8 cellular contexts compared by ENCODE assay signal in the genomic region with DNA sequence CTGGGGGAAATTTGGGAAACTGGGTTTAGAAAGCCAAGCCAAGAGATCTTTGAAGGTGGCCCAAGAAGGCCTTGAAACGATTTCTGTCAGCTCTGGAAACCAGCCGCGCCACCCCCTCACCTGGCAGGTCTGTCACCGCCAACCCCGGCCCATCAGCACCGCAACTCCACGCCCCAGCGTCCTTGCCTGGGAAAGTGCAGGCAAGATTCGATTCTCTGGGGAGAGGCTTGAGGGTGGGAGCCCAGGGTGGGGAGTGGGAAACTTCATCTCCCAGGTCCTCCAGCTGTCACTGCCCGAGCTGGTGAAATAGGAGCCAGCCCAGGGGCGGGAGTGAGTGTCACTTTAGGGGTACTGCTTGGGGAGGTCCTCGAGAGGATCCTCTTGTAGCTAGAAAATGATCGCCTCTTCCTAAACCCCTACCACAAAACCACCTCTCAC. TPM values are rescaled to one million over a fixed set of nuclear protein-coding genes. Genes with fewer than 3 reads are reported as not detected.
A peak's percentile ranks its signal among the peaks of the same experiment; 100 is the strongest.
DNase-seq lines count a peak whose midpoint lies in the region; ATAC-seq and TF ChIP-seq lines count a peak whose summit lies in the region.

No MANE protein-coding gene starts in this region.

- CTCF ChIA-PET in activated B cell treated with CpG ODN at 0.5 μM for 24 hours (lab: Charles Lee), result interaction anchor here (1.9 kb wide), 1 partner anchor 29 kb away, joined by 6 read pairs; no protein-coding TSS in a partner anchor

- H3K27me3 Mint-ChIP-seq in activated B cell treated with CpG ODN at 0.5 μM for 24 hours, result peaks cover 8% of the 10 kb centered on the region

- no peaks in the 10 kb centered on the region for H3K36me3 ChIP-seq in right atrium auricular region

- H3K4me3 Mint-ChIP-seq in activated B cell treated with CpG ODN at 0.5 μM for 24 hours, result peak overlapping the region; percentile 80
- peak overlapping the region; percentile 72 for H3K4me3 Mint-ChIP-seq in stimulated activated effector memory CD8-positive, alpha-beta T cell treated with anti-CD3 and anti-CD28 coated beads, Interleukin-12 subunit alpha, Interleukin-12 subunit beta, amount 100 ng/mL, for 72 hours

- H3K36me3 Mint-ChIP-seq in activated B cell treated with CpG ODN at 0.5 μM for 24 hours (ENCODE audit: low read depth), result no peaks in the 10 kb centered on the region
- H3K36me3 Mint-ChIP-seq in stimulated activated effector memory CD8-positive, alpha-beta T cell treated with anti-CD3 and anti-CD28 coated beads, Interleukin-12 subunit alpha, Interleukin-12 subunit beta, amount 100 ng/mL, for 72 hours, result no peaks in the 10 kb centered on the region

- intact Hi-C loops in activated B cell treated with CpG ODN at 0.5 μM for 24 hours (cut with micrococcal nuclease), result loop anchor here (1.0 to 10.0 kb wide), 9 partner anchors 57 to 1456 kb away; a partner anchor contains a TSS

- peak overlapping the region in 1 of 2 donors; percentile 77 for H3K27ac ChIP-seq in right atrium auricular region

- H3K9me3 ChIP-seq in right atrium auricular region, result no peaks in the 10 kb centered on the region

- POLR2A ChIA-PET in activated B cell treated with CpG ODN at 0.5 μM for 24 hours (lab: Charles Lee), result interaction anchor here (0.8 to 1.1 kb wide), 4 partner anchors 55 to 830 kb away, joined by 3 to 8 read pairs (median 4); a partner anchor contains a TSS

- no peak overlapping the region for H3K27ac Mint-ChIP-seq in activated B cell treated with CpG ODN at 0.5 μM for 24 hours
- H3K27ac Mint-ChIP-seq in stimulated activated effector memory CD8-positive, alpha-beta T cell treated with anti-CD3 and anti-CD28 coated beads, Interleukin-12 subunit alpha, Interleukin-12 subunit beta, amount 100 ng/mL, for 72 hours, result no peak overlapping the region

- H3K4me3 ChIP-seq in right atrium auricular region, result peak overlapping the region; percentile 53 to 77

- no peaks in the 10 kb centered on the region for H3K9me3 Mint-ChIP-seq in activated B cell treated with CpG ODN at 0.5 μM for 24 hours
- no peaks in the 10 kb centered on the region for H3K9me3 Mint-ChIP-seq in stimulated activated effector memory CD8-positive, alpha-beta T cell treated with anti-CD3 and anti-CD28 coated beads, Interleukin-12 subunit alpha, Interleukin-12 subunit beta, amount 100 ng/mL, for 72 hours

- TF ChIP-seq CTCF in activated B cell treated with CpG ODN at 0.5 μM for 24 hours (IDR thresholded peaks at IDR 0.05), result no peak
- TF ChIP-seq CTCF in right atrium auricular region (IDR thresholded peaks at IDR 0.05), result no peak
- no peak for TF ChIP-seq CTCF in GM20000 (IDR thresholded peaks at IDR 0.05; ENCODE audit: extremely low read depth, missing control alignments)

- H3K4me1 ChIP-seq in right atrium auricular region, result peaks cover 0 to 41% of the 10 kb centered on the region in 2 donors

- no peaks in the 10 kb centered on the region for H3K4me1 Mint-ChIP-seq in activated B cell treated with CpG ODN at 0.5 μM for 24 hours
- no peaks in the 10 kb centered on the region for H3K4me1 Mint-ChIP-seq in stimulated activated effector memory CD8-positive, alpha-beta T cell treated with anti-CD3 and anti-CD28 coated beads, Interleukin-12 subunit alpha, Interleukin-12 subunit beta, amount 100 ng/mL, for 72 hours

- ATAC-seq in GM19043 (IDR thresholded peaks at IDR 0.05; ENCODE audit: low read depth, unreplicated experiment), result peak; percentile 8
- ATAC-seq in HG03045 (IDR thresholded peaks at IDR 0.05; ENCODE audit: unreplicated experiment), result peak; percentile 5
- no peak for ATAC-seq in activated B cell treated with CpG ODN at 0.5 μM for 24 hours (ENCODE audit: low read depth)
- ATAC-seq in stimulated activated effector memory CD8-positive, alpha-beta T cell treated with anti-CD3 and anti-CD28 coated beads, Interleukin-12 subunit alpha, Interleukin-12 subunit beta, amount 100 ng/mL, for 72 hours, result peak; percentile 31

- no peak for DNase-seq in activated B cell treated with CpG ODN at 0.5 μM for 24 hours
- no peak for DNase-seq in right atrium auricular region (ENCODE audit: low spot score)
- no peak for DNase-seq in stimulated activated effector memory CD8-positive, alpha-beta T cell treated with anti-CD3 and anti-CD28 coated beads, Interleukin-12 subunit alpha, Interleukin-12 subunit beta, amount 100 ng/mL, for 72 hours (ENCODE audit: low spot score in 2 of 2)
- no peak for DNase-seq in GM20000 (ENCODE audit: low spot score)
- DNase-seq in activated CD8-positive, alpha-beta memory T cell treated with anti-CD3 and anti-CD28 coated beads, Interleukin-2, amount 50 U/mL, for 48 hours, result no peak
- DNase-seq in COLO829 (ENCODE audit: low spot score), result no peak

- H3K27me3 ChIP-seq in right atrium auricular region, result no peaks in the 10 kb centered on the region

RNA-seq across cellular contexts. Expression of a gene that starts 2.2 kb away (rescaled TPM):
- total RNA-seq in activated B cell treated with CpG ODN at 0.5 μM for 24 hours (0.20 and 0.32 TPM in 2 replicates), right atrium auricular region (10 to 100 TPM in 1 of 2 donors, 1 to 10 TPM in 1; 3.2 to 11.0 TPM)
